ENCODE assay signal across 1 cellular context in the genomic region with DNA sequence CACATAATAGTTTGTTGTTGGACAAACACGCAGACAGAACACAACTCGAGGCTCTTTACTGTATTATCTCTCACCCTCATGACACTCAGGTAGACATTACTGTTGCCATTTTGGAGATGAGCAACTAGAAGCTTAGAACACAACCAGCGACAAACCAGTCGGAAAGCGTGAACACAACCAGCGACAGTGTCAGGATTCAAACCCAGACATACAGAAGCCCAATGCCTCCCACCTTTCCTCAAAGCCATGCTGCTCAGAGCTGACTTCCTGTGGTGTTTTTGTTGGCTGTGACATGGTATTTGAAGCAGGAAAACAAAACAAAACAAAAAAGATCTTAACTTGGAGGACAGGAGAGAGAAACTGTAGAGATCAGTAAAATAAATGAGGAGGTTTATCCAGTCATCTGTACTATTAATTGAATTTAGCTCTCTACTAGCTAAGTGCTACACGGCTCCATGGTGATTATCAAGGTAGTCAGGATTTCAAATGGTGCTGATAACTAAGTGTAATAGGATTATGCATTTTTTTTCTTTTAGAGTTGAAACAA.
TF ChIP-seq lines count a peak whose summit lies in the region.

No MANE protein-coding gene starts in this region.

TF ChIP-seq in GM23338, 12 proteins besides CTCF, POLR2A, EP300 and RAD21 (continued from another document):
- TF ChIP-seq EZH2 (IDR thresholded peaks at IDR 0.05; ENCODE audit: low read depth, unreplicated experiment) (no peak), ZNF462 (CRISPR knock-in tag; IDR thresholded peaks at IDR 0.05) (no peak), POLR2AphosphoS5 (IDR thresholded peaks at IDR 0.05; ENCODE audit: low read depth) (no peak), STAT1 (IDR thresholded peaks at IDR 0.05; ENCODE audit: unreplicated experiment) (no peak), ZNF331 (CRISPR knock-in tag; IDR thresholded peaks at IDR 0.05; ENCODE audit: low read depth) (no peak), EZH2phosphoT487 (IDR thresholded peaks at IDR 0.05; ENCODE audit: unreplicated experiment) (no peak), CREB1 (CRISPR knock-in tag; IDR thresholded peaks at IDR 0.05; ENCODE audit: low read depth) (no peak)
- TF ChIP-seq, protein P1, sequence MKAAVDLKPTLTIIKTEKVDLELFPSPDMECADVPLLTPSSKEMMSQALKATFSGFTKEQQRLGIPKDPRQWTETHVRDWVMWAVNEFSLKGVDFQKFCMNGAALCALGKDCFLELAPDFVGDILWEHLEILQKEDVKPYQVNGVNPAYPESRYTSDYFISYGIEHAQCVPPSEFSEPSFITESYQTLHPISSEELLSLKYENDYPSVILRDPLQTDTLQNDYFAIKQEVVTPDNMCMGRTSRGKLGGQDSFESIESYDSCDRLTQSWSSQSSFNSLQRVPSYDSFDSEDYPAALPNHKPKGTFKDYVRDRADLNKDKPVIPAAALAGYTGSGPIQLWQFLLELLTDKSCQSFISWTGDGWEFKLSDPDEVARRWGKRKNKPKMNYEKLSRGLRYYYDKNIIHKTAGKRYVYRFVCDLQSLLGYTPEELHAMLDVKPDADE (IDR thresholded peaks at IDR 0.05): no peak
